33 cellular contexts compared by ENCODE assay signal in the genomic region with DNA sequence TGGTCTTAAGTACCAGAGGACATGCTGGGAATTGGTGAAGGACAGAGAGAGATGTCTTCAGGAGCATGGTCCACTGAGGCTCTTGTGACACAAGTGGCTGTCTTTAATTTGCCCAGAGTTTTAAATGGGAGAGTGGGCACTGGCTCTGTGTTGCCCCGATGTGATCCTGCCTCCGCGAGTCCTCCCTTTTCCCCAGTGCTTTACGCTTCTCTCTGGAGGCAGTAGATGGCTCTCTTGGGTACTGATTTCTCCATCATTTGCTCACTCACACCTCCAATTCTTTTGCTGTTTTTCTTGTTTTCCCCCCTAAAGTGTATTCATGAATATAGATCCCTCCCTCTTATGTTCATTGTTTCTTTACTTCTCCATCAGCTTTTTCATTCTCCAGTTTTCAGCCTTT.
"Had no signal": no experiment of that assay in that cellular context is flagged by ENCODE, and none has a peak within 500 bp of the region (broad histone marks: within the 10 kb centered on the region; RNA-seq: fewer than 3 reads in every experiment).

No MANE protein-coding gene starts in this region.

- H3K27ac ChIP-seq: adrenal gland, body of pancreas, gastrocnemius medialis, heart right ventricle, hepatocyte, VCaP had no signal

- H3K27ac Mint-ChIP-seq: activated B cell treated with CpG ODN at 0.5 μM for 24 hours; activated CD8-positive, alpha-beta memory T cell treated with anti-CD3 and anti-CD28 coated beads, Interleukin-2, amount 10 ng/mL, durations not matched to agents 7 days and 5 days; activated CD8-positive, alpha-beta T cell treated with anti-CD3 and anti-CD28 coated beads, Interleukin-2, amount 10 ng/mL, durations not matched to agents 7 days and 5 days; activated naive CD4-positive, alpha-beta T cell treated with anti-CD3 and anti-CD28 coated beads for 36 hours; activated naive CD4-positive, alpha-beta T cell treated with anti-CD3 and anti-CD28 coated beads, Interleukin-2, amount 50 U/mL, for 24 hours; activated naive CD8-positive, alpha-beta T cell treated with anti-CD3 and anti-CD28 coated beads for 36 hours; activated naive CD8-positive, alpha-beta T cell treated with anti-CD3 and anti-CD28 coated beads, Interleukin-2, amount 50 U/mL, for 24 hours; activated T-helper 1 cell treated with anti-CD3 and anti-CD28 coated beads, Interleukin-12 subunit alpha, Interleukin-12 subunit beta, Interleukin-2, Interleukin-4 antibody, amounts not matched to agents 30 ng/mL and 10 ng/mL and 1 ng/mL, durations not matched to agents 14 hours and 24 hours and 36 hours; activated T-helper 2 cell treated with anti-CD3 and anti-CD28 coated beads, Interferon-gamma antibody, Interleukin-2, Interleukin-4, amounts not matched to agents 10 μg/mL and 5 μg/mL and 100 μg/mL, durations not matched to agents 14 hours and 24 hours and 36 hours had no signal

- H3K4me3 ChIP-seq: adrenal gland, body of pancreas, gastrocnemius medialis, heart right ventricle, hepatocyte had no signal

- H3K36me3 Mint-ChIP-seq: activated CD8-positive, alpha-beta memory T cell treated with anti-CD3 and anti-CD28 coated beads, Interleukin-2, amount 10 ng/mL, durations not matched to agents 7 days and 5 days; activated naive CD4-positive, alpha-beta T cell treated with anti-CD3 and anti-CD28 coated beads, Interleukin-2, amount 50 U/mL, for 24 hours; activated naive CD8-positive, alpha-beta T cell treated with anti-CD3 and anti-CD28 coated beads for 36 hours had no signal

- H3K36me3 ChIP-seq: adrenal gland, gastrocnemius medialis, heart right ventricle had no signal

- H3K4me1 Mint-ChIP-seq: activated B cell treated with CpG ODN at 0.5 μM for 24 hours; activated CD8-positive, alpha-beta memory T cell treated with anti-CD3 and anti-CD28 coated beads, Interleukin-2, amount 10 ng/mL, durations not matched to agents 7 days and 5 days; activated naive CD4-positive, alpha-beta T cell treated with anti-CD3 and anti-CD28 coated beads, Interleukin-2, amount 50 U/mL, for 24 hours; activated naive CD8-positive, alpha-beta T cell treated with anti-CD3 and anti-CD28 coated beads for 36 hours; activated naive CD8-positive, alpha-beta T cell treated with anti-CD3 and anti-CD28 coated beads, Interleukin-2, amount 50 U/mL, for 24 hours had no signal

- H3K4me1 ChIP-seq: adrenal gland, body of pancreas, gastrocnemius medialis, heart right ventricle had no signal

- H3K27me3 ChIP-seq: body of pancreas, gastrocnemius medialis, hepatocyte had no signal

- H3K4me3 Mint-ChIP-seq: activated B cell treated with CpG ODN at 0.5 μM for 24 hours; activated CD8-positive, alpha-beta memory T cell treated with anti-CD3 and anti-CD28 coated beads, Interleukin-2, amount 10 ng/mL, durations not matched to agents 7 days and 5 days; activated CD8-positive, alpha-beta T cell treated with anti-CD3 and anti-CD28 coated beads, Interleukin-2, amount 10 ng/mL, durations not matched to agents 7 days and 5 days; activated naive CD4-positive, alpha-beta T cell treated with anti-CD3 and anti-CD28 coated beads for 36 hours; activated naive CD4-positive, alpha-beta T cell treated with anti-CD3 and anti-CD28 coated beads, Interleukin-2, amount 50 U/mL, for 24 hours; activated naive CD8-positive, alpha-beta T cell treated with anti-CD3 and anti-CD28 coated beads for 36 hours; activated naive CD8-positive, alpha-beta T cell treated with anti-CD3 and anti-CD28 coated beads, Interleukin-2, amount 50 U/mL, for 24 hours; activated T-helper 1 cell treated with anti-CD3 and anti-CD28 coated beads, Interleukin-12 subunit alpha, Interleukin-12 subunit beta, Interleukin-2, Interleukin-4 antibody, amounts not matched to agents 30 ng/mL and 10 ng/mL and 1 ng/mL, durations not matched to agents 14 hours and 24 hours and 36 hours had no signal

- H3K9me3 ChIP-seq: adrenal gland, body of pancreas, gastrocnemius medialis, heart right ventricle had no signal

- DNase-seq: activated B cell treated with CpG ODN at 0.5 μM for 24 hours; activated CD4-positive, alpha-beta T cell treated with anti-CD3 and anti-CD28 coated beads for 48 hours; activated CD4-positive, alpha-beta T cell treated with anti-CD3 and anti-CD28 coated beads, Interleukin-2, amount 50 U/mL, for 1 hour; activated CD4-positive, alpha-beta T cell treated with anti-CD3 and anti-CD28 coated beads, Interleukin-2, amount 50 U/mL, for 48 hours; activated CD8-positive, alpha-beta memory T cell treated with anti-CD3 and anti-CD28 coated beads, Interleukin-2, amount 10 ng/mL, durations not matched to agents 7 days and 5 days; activated CD8-positive, alpha-beta memory T cell treated with anti-CD3 and anti-CD28 coated beads, Interleukin-2, amount 50 U/mL, for 4 hours; activated CD8-positive, alpha-beta T cell treated with anti-CD3 and anti-CD28 coated beads, Interleukin-2, amount 10 ng/mL, durations not matched to agents 7 days and 5 days; activated effector memory CD4-positive, alpha-beta T cell treated with anti-CD3 and anti-CD28 coated beads, Interleukin-2, amount 50 U/mL, for 16 hours; activated naive CD4-positive, alpha-beta T cell treated with anti-CD3 and anti-CD28 coated beads for 36 hours; activated naive CD8-positive, alpha-beta T cell treated with anti-CD3 and anti-CD28 coated beads for 36 hours; activated naive CD8-positive, alpha-beta T cell treated with anti-CD3 and anti-CD28 coated beads, Interleukin-2, amount 50 U/mL, for 24 hours; activated T-cell treated with anti-CD3 and anti-CD28 coated beads, Interleukin-2, amount 50 U/mL, for 1 hour; activated T-cell treated with anti-CD3 and anti-CD28 coated beads, Interleukin-2, amount 50 U/mL, for 48 hours; adrenal gland; amygdala; aorta; body of pancreas; caudate nucleus; effector CD8-positive, alpha-beta T cell; foreskin fibroblast; gastrocnemius medialis; glutamatergic neuron; heart right ventricle; T-helper 2 cell had no signal

- FAIRE-seq: colon, TTC549 had no signal

- H3K79me2 ChIP-seq: hepatocyte had no signal

- ATAC-seq: activated CD4-positive, CD25-positive, alpha-beta regulatory T cell treated with anti-CD3 and anti-CD28 coated beads, Interleukin-2, amount 50 U/mL, for 24 hours; activated CD8-positive, alpha-beta memory T cell treated with anti-CD3 and anti-CD28 coated beads, Interleukin-2, amount 10 ng/mL, durations not matched to agents 7 days and 5 days; activated CD8-positive, alpha-beta T cell treated with anti-CD3 and anti-CD28 coated beads, Interleukin-2, amount 10 ng/mL, durations not matched to agents 7 days and 5 days; activated naive CD8-positive, alpha-beta T cell treated with anti-CD3 and anti-CD28 coated beads, Interleukin-2, amount 50 U/mL, for 24 hours; body of pancreas; esophagus mucosa; gastrocnemius medialis; heart right ventricle had no signal

- H3K4me2 ChIP-seq: hepatocyte had no signal

- H3K9me3 Mint-ChIP-seq: activated naive CD4-positive, alpha-beta T cell treated with anti-CD3 and anti-CD28 coated beads for 36 hours; activated naive CD4-positive, alpha-beta T cell treated with anti-CD3 and anti-CD28 coated beads, Interleukin-2, amount 50 U/mL, for 24 hours; activated naive CD8-positive, alpha-beta T cell treated with anti-CD3 and anti-CD28 coated beads for 36 hours; activated naive CD8-positive, alpha-beta T cell treated with anti-CD3 and anti-CD28 coated beads, Interleukin-2, amount 50 U/mL, for 24 hours; activated T-helper 1 cell treated with anti-CD3 and anti-CD28 coated beads, Interleukin-12 subunit alpha, Interleukin-12 subunit beta, Interleukin-2, Interleukin-4 antibody, amounts not matched to agents 30 ng/mL and 10 ng/mL and 1 ng/mL, durations not matched to agents 14 hours and 24 hours and 36 hours; activated T-helper 2 cell treated with anti-CD3 and anti-CD28 coated beads, Interferon-gamma antibody, Interleukin-2, Interleukin-4, amounts not matched to agents 10 μg/mL and 5 μg/mL and 100 μg/mL, durations not matched to agents 14 hours and 24 hours and 36 hours had no signal

- H2AFZ ChIP-seq: hepatocyte had no signal
